Comparison of ENCODE assay signal across 26 cellular contexts in the genomic region with DNA sequence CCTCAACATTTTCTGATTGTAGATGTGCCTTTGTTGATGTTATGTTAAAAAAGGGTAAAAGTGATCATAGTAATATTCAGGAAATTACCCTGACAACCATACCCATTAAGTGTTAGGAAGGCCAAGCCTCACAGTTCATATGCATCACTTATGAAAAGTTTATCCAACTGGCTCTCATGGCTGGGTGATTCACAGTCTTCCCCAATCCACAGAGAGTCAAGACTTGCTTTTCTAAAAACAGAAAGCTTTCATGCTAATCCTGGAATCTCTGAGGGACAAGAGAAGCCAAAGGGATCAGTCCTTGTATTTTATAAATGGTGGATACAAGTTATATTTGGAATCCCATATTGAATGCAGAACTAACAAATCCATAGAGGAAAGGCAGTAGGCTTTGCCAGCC.
DNase-seq lines count a peak whose midpoint lies in the region; ATAC-seq, FAIRE-seq and TF ChIP-seq lines count a peak whose summit lies in the region.
"Had no signal": no experiment of that assay in that cellular context is flagged by ENCODE, and none has a peak within 500 bp of the region (broad histone marks: within the 10 kb centered on the region; RNA-seq: fewer than 3 reads in every experiment).

No MANE protein-coding gene starts in this region.

- H3K9me3 Mint-ChIP-seq in HFFc6, result no peaks in the 10 kb centered on the region
- peaks cover 0 to 4% (median 0%) of the 10 kb centered on the region in 7 donors for H3K9me3 Mint-ChIP-seq in CD14-positive monocyte
- H3K9me3 Mint-ChIP-seq: IgD-negative memory B cell had no signal

- DNase-seq in AG08396 (ENCODE audit: low spot score) (peak; percentile 12), HFFc6 (peak; percentile 12), bronchial epithelial cell (ENCODE audit: low read depth) (peak; percentile 5), kidney tubule cell (ENCODE audit: low spot score) (peak; percentile 6), CD14-positive monocyte (ENCODE audit: low spot score) (no peak), Peyer's patch (no peak), NCI-H2196 (lab: John Stamatoyannopoulos, UW; ENCODE audit: unreplicated experiment) (no peak)
- DNase-seq: 8988T; CD4-positive, CD25-positive, alpha-beta regulatory T cell; COR-L47; DMS 273 treated with DMSO at 0.1 percent for 48 hours; Karpas-422; NCI-H1092 treated with DMSO at 0.1 percent for 48 hours; NCI-H146; NCI-H2029 treated with DMSO at 0.1 percent for 48 hours; NCI-H2171 treated with DMSO at 0.1 percent for 48 hours; NCI-H446 treated with DMSO at 0.1 percent for 48 hours; RPMI8226; SHP77 treated with DMSO at 0.1 percent for 48 hours; SK-N-SH had no signal

- H3K27me3 Mint-ChIP-seq in HFFc6 (ENCODE audit: insufficient read depth) (no peaks in the 10 kb centered on the region), CD14-positive monocyte (ENCODE audit: low read depth in 3 of 3) (peaks cover 1 to 2% (median 2%) of the 10 kb centered on the region in 3 donors)
- H3K27me3 Mint-ChIP-seq: B cell; CD4-positive, CD25-positive, alpha-beta regulatory T cell; IgD-negative memory B cell had no signal

- no peak for FAIRE-seq in bronchial epithelial cell (lab: Jason Lieb, UNC)
- FAIRE-seq: GM12878, H1, HTR-8/SVneo had no signal

- intact Hi-C loops in CD14-positive monocyte (cut with micrococcal nuclease), result no loop called here

- TF ChIP-seq CTCF in HFFc6 (IDR thresholded peaks at IDR 0.05), result no peak
- TF ChIP-seq CTCF in bronchial epithelial cell (IDR thresholded peaks at IDR 0.05; ENCODE audit: insufficient read depth, low read length, severe bottlenecking), result no peak
- TF ChIP-seq CTCF in CD14-positive monocyte (IDR thresholded peaks at IDR 0.05), result no peak
- no peak for TF ChIP-seq CTCF in Peyer's patch (IDR thresholded peaks at IDR 0.05)

- H3K27me3 ChIP-seq in bronchial epithelial cell (ENCODE audit: control insufficient read depth, insufficient read depth, low read length) (no peaks in the 10 kb centered on the region), Peyer's patch (no peaks in the 10 kb centered on the region)

- H3K4me1 Mint-ChIP-seq in HFFc6 (ENCODE audit: low read depth) (peaks cover 41% of the 10 kb centered on the region), CD14-positive monocyte (peaks cover 13% of the 10 kb centered on the region)

- no peaks in the 10 kb centered on the region for H3K9me3 ChIP-seq in Peyer's patch
- H3K9me3 ChIP-seq: SK-N-SH had no signal

- H3K36me3 Mint-ChIP-seq in HFFc6 (ENCODE audit: low read depth) (no peaks in the 10 kb centered on the region), CD14-positive monocyte (peaks cover 13 to 17% of the 10 kb centered on the region in 2 donors)
- H3K36me3 Mint-ChIP-seq: CD4-positive, CD25-positive, alpha-beta regulatory T cell had no signal

- H3K4me3 ChIP-seq in bronchial epithelial cell (ENCODE audit: low read depth, low read length) (no peak overlapping the region), Peyer's patch (no peak overlapping the region)
- H3K4me3 ChIP-seq: GM12878 had no signal

- TF ChIP-seq POLR2A in Peyer's patch (IDR thresholded peaks at IDR 0.05), result no peak

- ATAC-seq in esophagus mucosa, result no peak
- ATAC-seq: GM12878 had no signal

- no peaks in the 10 kb centered on the region for H3K36me3 ChIP-seq in bronchial epithelial cell (ENCODE audit: control insufficient read depth, insufficient read depth, low read length)
- H3K36me3 ChIP-seq in Peyer's patch, result no peaks in the 10 kb centered on the region

- H3K4me1 ChIP-seq in Peyer's patch, result no peaks in the 10 kb centered on the region

- H3K4me3 Mint-ChIP-seq in HFFc6 (no peak overlapping the region), CD14-positive monocyte (no peak overlapping the region)
- H3K4me3 Mint-ChIP-seq: B cell; CD4-positive, CD25-positive, alpha-beta regulatory T cell; IgD-negative memory B cell had no signal

- no peak overlapping the region for H3K27ac ChIP-seq in Peyer's patch

- no peak overlapping the region for H3K27ac Mint-ChIP-seq in HFFc6
- no peak overlapping the region for H3K27ac Mint-ChIP-seq in CD14-positive monocyte
- H3K27ac Mint-ChIP-seq: B cell; CD4-positive, CD25-positive, alpha-beta regulatory T cell; IgD-negative memory B cell had no signal

Comparison
In these comparisons a context has a peak if more than half of its experiments do, and no peak if none do; other contexts are left out.
1. DNase-seq: peak in AG08396 (single experiment), HFFc6 (single experiment), bronchial epithelial cell (single experiment) and kidney tubule cell (single experiment); none in CD14-positive monocyte (single experiment), Peyer's patch (0 of 3) and NCI-H2196 (single experiment).